ENCODE assay signal across 1 cellular context in the genomic region with DNA sequence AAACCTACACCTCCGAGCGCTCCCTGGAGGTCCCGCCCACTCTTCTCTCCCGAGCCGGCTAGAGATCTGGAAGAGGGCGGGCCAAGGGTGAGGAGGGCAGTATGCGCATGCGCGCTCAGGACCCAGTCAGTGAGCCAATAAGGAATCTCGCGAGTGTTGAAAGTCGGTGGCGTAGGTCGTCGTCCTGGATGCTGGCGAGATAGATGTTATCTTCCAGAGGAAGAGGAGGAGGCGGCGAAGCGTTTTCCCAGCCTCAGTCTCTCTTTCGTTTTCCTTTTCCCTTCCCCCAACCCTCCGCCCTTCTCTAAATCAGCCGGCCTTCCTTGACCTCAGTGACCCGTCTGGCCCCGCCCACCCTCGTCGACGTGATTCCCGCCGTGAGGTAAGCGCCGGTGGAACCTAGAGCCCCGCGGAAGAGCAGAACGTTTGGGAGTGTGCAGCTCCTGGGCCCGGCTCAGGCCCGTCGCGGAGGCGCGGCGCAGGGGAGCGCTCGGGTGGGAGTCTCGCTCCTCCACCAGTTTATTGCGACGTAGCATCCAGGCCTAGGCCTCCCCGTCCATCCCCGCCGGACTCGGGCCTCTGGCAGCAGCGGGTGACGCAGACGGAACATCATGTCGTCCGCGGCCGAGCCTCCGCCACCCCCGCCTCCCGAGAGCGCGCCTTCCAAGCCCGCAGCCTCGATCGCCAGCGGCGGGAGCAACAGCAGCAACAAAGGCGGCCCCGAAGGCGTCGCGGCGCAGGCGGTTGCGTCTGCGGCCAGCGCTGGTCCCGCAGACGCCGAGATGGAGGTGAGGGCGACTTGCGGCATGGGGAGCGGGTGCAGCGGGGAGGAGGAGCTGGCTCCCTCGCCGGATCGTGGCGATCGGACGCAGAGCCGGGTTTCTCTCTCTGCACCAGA.
A peak's percentile ranks its signal among the peaks of the same experiment; 100 is the strongest.
TF ChIP-seq lines count a peak whose summit lies in the region.

Gene SMARCA5 (plus strand): TSS at position 389 of the 898 bp plus-strand sequence. CDS start 223 bp downstream, at position 612.

TF ChIP-seq in WTC11, 78 proteins besides CTCF, POLR2A, EP300 and RAD21 (continued from another document):
- TF ChIP-seq ZNF121 (CRISPR knock-in tag; IDR thresholded peaks at IDR 0.05), result no peak
- 0 out of 2 replicates have a peak, but pooled peaks have one; percentile 40 for TF ChIP-seq ATF1 (CRISPR knock-in tag; IDR thresholded peaks at IDR 0.05)
- no peak for TF ChIP-seq ZNF396 (CRISPR knock-in tag; IDR thresholded peaks at IDR 0.05; ENCODE audit: borderline replicate concordance)
- TF ChIP-seq TCF7 (CRISPR knock-in tag; IDR thresholded peaks at IDR 0.05; ENCODE audit: low read depth), result peak; percentile 50; the same call in 1 of the 2 replicates
- no peak for TF ChIP-seq ELF4 (CRISPR knock-in tag; IDR thresholded peaks at IDR 0.05; ENCODE audit: low read depth)
- no peak for TF ChIP-seq ZNF416 (CRISPR knock-in tag; IDR thresholded peaks at IDR 0.05)
- peak; percentile 78 for TF ChIP-seq MAX (CRISPR knock-in tag; IDR thresholded peaks at IDR 0.05)
- TF ChIP-seq ZNF232 (CRISPR knock-in tag; IDR thresholded peaks at IDR 0.05), result no peak
- no peak for TF ChIP-seq ZNF138 (CRISPR knock-in tag; conservative IDR thresholded peaks at IDR 0.05)
- no peak for TF ChIP-seq NR3C1 (CRISPR knock-in tag; conservative IDR thresholded peaks at IDR 0.05; ENCODE audit: low read depth)
- TF ChIP-seq GRHL2 (CRISPR knock-in tag; IDR thresholded peaks at IDR 0.05; ENCODE audit: insufficient replicate concordance, severe bottlenecking), result no peak
- no peak for TF ChIP-seq GTF2I (CRISPR knock-in tag; conservative IDR thresholded peaks at IDR 0.05)
- TF ChIP-seq HMGXB4 (CRISPR knock-in tag; IDR thresholded peaks at IDR 0.05), result peak; percentile 85
- TF ChIP-seq SP1 (CRISPR knock-in tag; conservative IDR thresholded peaks at IDR 0.05), result peak; percentile 61; the same call in 1 of the 2 replicates
- no peak for TF ChIP-seq RELA (CRISPR knock-in tag; IDR thresholded peaks at IDR 0.05; ENCODE audit: borderline replicate concordance)
- TF ChIP-seq FOXP4 (CRISPR knock-in tag; IDR thresholded peaks at IDR 0.05), result peak; percentile 95; the same call in 1 of the 2 replicates
TF ChIP-seq in WTC11: peak in this region for 27.
